In genomic region chr11:17073370-17074027, GRCh38 we compare ENCODE assay signal across 17 cellular contexts. TPM values are rescaled to one million over a fixed set of nuclear protein-coding genes. Genes with fewer than 3 reads are reported as not detected.
DNase-seq lines count a peak whose midpoint lies in the region; ATAC-seq and TF ChIP-seq lines count a peak whose summit lies in the region.
"Had no signal": no experiment of that assay in that cellular context is flagged by ENCODE, and none has a peak within 500 bp of the region (broad histone marks: within the 10 kb centered on the region; RNA-seq: fewer than 3 reads in every experiment).

No MANE protein-coding gene starts in this region.

- DNase-seq in activated CD8-positive, alpha-beta memory T cell treated with anti-CD3 and anti-CD28 coated beads, Interleukin-2, amount 10 ng/mL, durations not matched to agents 7 days and 5 days = no peak
- DNase-seq in activated CD8-positive, alpha-beta memory T cell treated with anti-CD3 and anti-CD28 coated beads, Interleukin-2, amount 50 U/mL, for 48 hours = no peak
- DNase-seq in GM23338 (ENCODE audit: low spot score) (no peak), cardiac septum (ENCODE audit: low spot score) (no peak)
- DNase-seq in activated naive CD8-positive, alpha-beta T cell treated with anti-CD3 and anti-CD28 coated beads, Interleukin-2, amount 50 U/mL, for 24 hours = no peak
- DNase-seq in activated effector memory CD4-positive, alpha-beta T cell treated with anti-CD3 and anti-CD28 coated beads, Interleukin-2, amount 50 U/mL, for 16 hours = no peak
- DNase-seq: activated CD4-positive, alpha-beta T cell treated with anti-CD3 and anti-CD28 coated beads for 4 hours; endodermal cell; midbrain; NCI-H1092 treated with DMSO at 0.1 percent for 48 hours; NCI-H2107; NCI-H524 treated with DMSO at 0.1 percent for 48 hours; stimulated activated CD4-positive, alpha-beta T cell treated with anti-CD3 and anti-CD28 coated beads, Interleukin-1b, Interleukin-23, amount 100 ng/mL, for 48 hours had no signal

- peaks cover 39% of the 10 kb centered on the region for H3K36me3 Mint-ChIP-seq in activated CD8-positive, alpha-beta memory T cell treated with anti-CD3 and anti-CD28 coated beads, Interleukin-2, amount 10 ng/mL, durations not matched to agents 7 days and 5 days
- H3K36me3 Mint-ChIP-seq in GM23338 (ENCODE audit: low read depth) (peaks cover 60% of the 10 kb centered on the region), nephron (ENCODE audit: low read depth) (peaks cover 32% of the 10 kb centered on the region)
- H3K36me3 Mint-ChIP-seq in activated naive CD8-positive, alpha-beta T cell treated with anti-CD3 and anti-CD28 coated beads, Interleukin-2, amount 50 U/mL, for 24 hours (ENCODE audit: low read depth) = peaks cover 53% of the 10 kb centered on the region

- H2AFZ ChIP-seq in GM23338 = no peak overlapping the region

- intact Hi-C loops in cardiac septum (cut with DNase I) = no loop called here

- no peaks in the 10 kb centered on the region for H3K27me3 ChIP-seq in GM23338 (ENCODE audit: insufficient read depth)
- H3K27me3 ChIP-seq: SJSA1 had no signal

- no peak overlapping the region for H3K4me3 ChIP-seq in GM23338
- H3K4me3 ChIP-seq: SJSA1 had no signal

- H3K4me1 Mint-ChIP-seq in activated CD8-positive, alpha-beta memory T cell treated with anti-CD3 and anti-CD28 coated beads, Interleukin-2, amount 10 ng/mL, durations not matched to agents 7 days and 5 days = peaks cover 31% of the 10 kb centered on the region
- H3K4me1 Mint-ChIP-seq in GM23338 = peaks cover 18% of the 10 kb centered on the region
- peaks cover 30% of the 10 kb centered on the region for H3K4me1 Mint-ChIP-seq in activated naive CD8-positive, alpha-beta T cell treated with anti-CD3 and anti-CD28 coated beads, Interleukin-2, amount 50 U/mL, for 24 hours
- peaks cover 18% of the 10 kb centered on the region for H3K4me1 Mint-ChIP-seq in nephron

- peak overlapping the region; percentile 1 for H3K27ac Mint-ChIP-seq in activated CD8-positive, alpha-beta memory T cell treated with anti-CD3 and anti-CD28 coated beads, Interleukin-2, amount 10 ng/mL, durations not matched to agents 7 days and 5 days
- no peak overlapping the region; the same call in 1 of the 2 replicates for H3K27ac Mint-ChIP-seq in GM23338
- H3K27ac Mint-ChIP-seq in activated naive CD8-positive, alpha-beta T cell treated with anti-CD3 and anti-CD28 coated beads, Interleukin-2, amount 50 U/mL, for 24 hours = peak overlapping the region; percentile 92
- H3K27ac Mint-ChIP-seq in nephron = peak overlapping the region in 2 of 3 experiments; percentile 2 to 25

- CTCF ChIA-PET in activated CD8-positive, alpha-beta memory T cell treated with anti-CD3 and anti-CD28 coated beads, Interleukin-2, amount 10 ng/mL, durations not matched to agents 7 days and 5 days (lab: Charles Lee) = interaction anchor here (0.8 to 1.8 kb wide), 2 partner anchors 10 to 127 kb away, joined by 4 to 5 read pairs; no protein-coding TSS in a partner anchor

- peaks cover 11% of the 10 kb centered on the region for H3K4me1 ChIP-seq in GM23338 (ENCODE audit: insufficient read depth)

- H3K4me3 Mint-ChIP-seq in activated CD8-positive, alpha-beta memory T cell treated with anti-CD3 and anti-CD28 coated beads, Interleukin-2, amount 10 ng/mL, durations not matched to agents 7 days and 5 days = no peak overlapping the region
- H3K4me3 Mint-ChIP-seq in GM23338 (no peak overlapping the region), nephron (peak overlapping the region in 2 of 3 experiments; percentile 31 to 56)
- H3K4me3 Mint-ChIP-seq in activated naive CD8-positive, alpha-beta T cell treated with anti-CD3 and anti-CD28 coated beads, Interleukin-2, amount 50 U/mL, for 24 hours = no peak overlapping the region
- H3K4me3 Mint-ChIP-seq: endodermal cell had no signal

- H3F3A ChIP-seq in GM23338 (replicated peaks; ENCODE audit: low read depth) = peaks cover 43% of the 10 kb centered on the region

- peak overlapping the region; percentile 75 for H3K27ac ChIP-seq in GM23338 (ENCODE audit: low read depth)
- H3K27ac ChIP-seq: HL-60, SJSA1 had no signal

- TF ChIP-seq CTCF in GM23338 (conservative IDR thresholded peaks at IDR 0.05; ENCODE audit: low read depth in 2 of 2) = no peak
- TF ChIP-seq CTCF in nephron (IDR thresholded peaks at IDR 0.05; ENCODE audit: unreplicated experiment in 3 of 3) = no peak

- ATAC-seq in activated CD8-positive, alpha-beta memory T cell treated with anti-CD3 and anti-CD28 coated beads, Interleukin-2, amount 10 ng/mL, durations not matched to agents 7 days and 5 days = no peak
- no peak for ATAC-seq in GM23338
- ATAC-seq in activated naive CD8-positive, alpha-beta T cell treated with anti-CD3 and anti-CD28 coated beads, Interleukin-2, amount 50 U/mL, for 24 hours = no peak
- ATAC-seq in GM19452 (IDR thresholded peaks at IDR 0.05; ENCODE audit: unreplicated experiment) = no peak

- H3K36me3 ChIP-seq in GM23338 (ENCODE audit: insufficient read depth) = peaks cover 35% of the 10 kb centered on the region

- peaks cover 29% of the 10 kb centered on the region for H4K20me1 ChIP-seq in GM23338 (replicated peaks; ENCODE audit: insufficient read depth)

- H3K79me2 ChIP-seq in GM23338 (replicated peaks; ENCODE audit: insufficient read depth) = peaks cover 30% of the 10 kb centered on the region

- H3K9me2 ChIP-seq in GM23338 (ENCODE audit: insufficient read depth) = no peaks in the 10 kb centered on the region

- H3K4me2 ChIP-seq in GM23338 = no peak overlapping the region

- no peaks in the 10 kb centered on the region for H3K9me3 Mint-ChIP-seq in activated CD8-positive, alpha-beta memory T cell treated with anti-CD3 and anti-CD28 coated beads, Interleukin-2, amount 10 ng/mL, durations not matched to agents 7 days and 5 days (ENCODE audit: low read depth)
- peaks cover 3% of the 10 kb centered on the region; the same call in 2 of the 3 replicates for H3K9me3 Mint-ChIP-seq in GM23338
- no peaks in the 10 kb centered on the region for H3K9me3 Mint-ChIP-seq in activated naive CD8-positive, alpha-beta T cell treated with anti-CD3 and anti-CD28 coated beads, Interleukin-2, amount 50 U/mL, for 24 hours
- H3K9me3 Mint-ChIP-seq in nephron = no peaks in the 10 kb centered on the region
- H3K9me3 Mint-ChIP-seq: endodermal cell had no signal

- H3K27me3 Mint-ChIP-seq in activated CD8-positive, alpha-beta memory T cell treated with anti-CD3 and anti-CD28 coated beads, Interleukin-2, amount 10 ng/mL, durations not matched to agents 7 days and 5 days = no peaks in the 10 kb centered on the region
- H3K27me3 Mint-ChIP-seq in GM23338 (ENCODE audit: insufficient read depth, low read depth, poor library complexity) (peaks cover 17% of the 10 kb centered on the region), nephron (ENCODE audit: low read depth) (no peaks in the 10 kb centered on the region)
- no peaks in the 10 kb centered on the region for H3K27me3 Mint-ChIP-seq in activated naive CD8-positive, alpha-beta T cell treated with anti-CD3 and anti-CD28 coated beads, Interleukin-2, amount 50 U/mL, for 24 hours

TF ChIP-seq in GM23338, 12 proteins besides CTCF, POLR2A, EP300 and RAD21 (continues in another document):
- TF ChIP-seq POLR2AphosphoS5 (IDR thresholded peaks at IDR 0.05; ENCODE audit: low read depth) = no peak; the same call in 1 of the 2 replicates

RNA-seq across cellular contexts. Expression of gene RPS13, which starts 4.0 kb away (rescaled TPM):
- total RNA-seq in activated CD8-positive, alpha-beta memory T cell treated with anti-CD3 and anti-CD28 coated beads, Interleukin-2, amount 10 ng/mL, durations not matched to agents 7 days and 5 days = 100 to 1,000 TPM; 683 to 883 TPM
- total RNA-seq in GM23338 (2014; rRNA removed; shearing (Covaris generic)) = 1,155 and 1,211 TPM in 2 replicates
- 1,691 and 1,717 TPM in 2 replicates for polyA plus RNA-seq in GM23338 (2016; fragmentation: Nextera tagmentation; extraction: Ambion mirVana)
- total RNA-seq in cardiac septum = 522 TPM

RNA-seq across cellular contexts. Expression of gene PLEKHA7, which starts 59.3 kb away (rescaled TPM):
- total RNA-seq in activated CD8-positive, alpha-beta memory T cell treated with anti-CD3 and anti-CD28 coated beads, Interleukin-2, amount 10 ng/mL, durations not matched to agents 7 days and 5 days = 1 to 10 TPM; 1.1 to 9.7 TPM
- 12.9 and 15.8 TPM in 2 replicates for total RNA-seq in GM23338 (2014; rRNA removed; shearing (Covaris generic))
- polyA plus RNA-seq in GM23338 (2016; fragmentation: Nextera tagmentation; extraction: Ambion mirVana) = 8.1 and 9.7 TPM in 2 replicates
- total RNA-seq in cardiac septum = 77.1 TPM
- total RNA-seq: SJSA1 had no signal

Comparison
In these comparisons a context has a peak if more than half of its experiments do, and no peak if none do; other contexts are left out.
1. H3K4me3 Mint-ChIP-seq: peak in nephron (2 of 3); none in activated CD8-positive, alpha-beta memory T cell treated with anti-CD3 and anti-CD28 coated beads, Interleukin-2, amount 10 ng/mL, durations not matched to agents 7 days and 5 days (single experiment), GM23338 (single experiment) and activated naive CD8-positive, alpha-beta T cell treated with anti-CD3 and anti-CD28 coated beads, Interleukin-2, amount 50 U/mL, for 24 hours (single experiment).